In the genomic region with DNA sequence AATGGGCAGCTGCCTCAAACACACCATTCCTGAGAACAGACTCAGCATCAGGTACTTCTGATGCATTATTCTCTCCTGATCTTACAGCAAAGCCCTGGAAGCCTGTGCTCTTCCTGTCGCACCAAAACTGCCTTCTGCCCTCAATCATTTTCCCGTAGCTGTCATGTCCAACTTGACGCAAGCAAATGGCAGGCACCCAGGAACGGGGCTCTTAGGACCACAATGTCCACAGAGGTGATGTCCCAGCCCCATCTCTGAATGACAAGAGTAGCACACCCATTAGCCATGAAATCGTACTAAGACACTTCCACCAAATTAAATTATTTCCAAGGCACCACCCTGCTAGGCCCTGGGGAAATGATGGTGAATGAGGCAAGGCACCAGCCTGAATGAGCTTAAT, we compare ENCODE assay signal across 17 cellular contexts. TPM values are rescaled to one million over a fixed set of nuclear protein-coding genes. Genes with fewer than 3 reads are reported as not detected.
DNase-seq lines count a peak whose midpoint lies in the region; ATAC-seq, FAIRE-seq and TF ChIP-seq lines count a peak whose summit lies in the region.
"Had no signal": no experiment of that assay in that cellular context is flagged by ENCODE, and none has a peak within 500 bp of the region (broad histone marks: within the 10 kb centered on the region; RNA-seq: fewer than 3 reads in every experiment).

No MANE protein-coding gene starts in this region.

- no peaks in the 10 kb centered on the region for H3K27me3 Mint-ChIP-seq in Calu3 (ENCODE audit: unreplicated experiment)
- H3K27me3 Mint-ChIP-seq: CD4-positive, CD25-positive, alpha-beta regulatory T cell had no signal

- no peak for TF ChIP-seq RAD21 in A549 (conservative IDR thresholded peaks at IDR 0.05 in 1 of 2, IDR thresholded peaks at IDR 0.05 in 1 of 2)

- H3K27ac ChIP-seq in A549 (peak overlapping the region in 1 of 2 experiments; percentile 13; a peak in 1 of 6 replicates), mesenchymal stem cell (ENCODE audit: low read length, poor library complexity, severe bottlenecking) (peak overlapping the region; percentile 88), psoas muscle (peak overlapping the region; percentile 71), left lung (no peak overlapping the region)
- H3K27ac ChIP-seq: GM23248 had no signal

- H2BK12ac ChIP-seq in mesenchymal stem cell (ENCODE audit: low read length in 2 of 2), result no peak overlapping the region

- peaks cover 50% of the 10 kb centered on the region for H3K4me1 ChIP-seq in A549
- peaks cover 21% of the 10 kb centered on the region for H3K4me1 ChIP-seq in mesenchymal stem cell (ENCODE audit: control insufficient read depth, insufficient read depth, low read depth, low read length)
- H3K4me1 ChIP-seq in psoas muscle, result peaks cover 58% of the 10 kb centered on the region
- H3K4me1 ChIP-seq in left lung, result peaks cover 0 to 4% of the 10 kb centered on the region in 2 donors
- H3K4me1 ChIP-seq: BE2C had no signal

- no peak overlapping the region for H2BK15ac ChIP-seq in mesenchymal stem cell (ENCODE audit: low read depth, poor library complexity, severe bottlenecking)

- H3K27me3 ChIP-seq in mesenchymal stem cell (ENCODE audit: control insufficient read depth in 1 of 2, insufficient read depth in 1 of 2, low read length in 2 of 2), result no peaks in the 10 kb centered on the region
- H3K27me3 ChIP-seq in psoas muscle (ENCODE audit: insufficient read depth in 3 of 3, low read length in 2 of 3), result no peaks in the 10 kb centered on the region
- no peaks in the 10 kb centered on the region for H3K27me3 ChIP-seq in left lung

- H3K23ac ChIP-seq in mesenchymal stem cell (ENCODE audit: low read length in 2 of 2), result no peak overlapping the region

- ATAC-seq in A549, result no peak
- peak; percentile 12 to 69 (median 52) for ATAC-seq in psoas muscle
- no peak for ATAC-seq in omental fat pad (ENCODE audit: low FRiP score)
- ATAC-seq in left lung, result no peak

- H3K9me3 ChIP-seq in A549 (no peaks in the 10 kb centered on the region), mesenchymal stem cell (ENCODE audit: control insufficient read depth, low read length) (no peaks in the 10 kb centered on the region), psoas muscle (no peaks in the 10 kb centered on the region), left lung (no peaks in the 10 kb centered on the region)
- H3K9me3 ChIP-seq: BE2C, HAP-1 had no signal

- H3K36me3 ChIP-seq in mesenchymal stem cell (ENCODE audit: control insufficient read depth in 1 of 2, insufficient read depth in 2 of 2, low read depth in 1 of 2, low read length in 2 of 2), result peaks cover 12 to 13% of the 10 kb centered on the region in 2 experiments
- H3K36me3 ChIP-seq in psoas muscle (ENCODE audit: insufficient read depth in 1 of 2, low read depth in 1 of 2), result no peaks in the 10 kb centered on the region
- no peaks in the 10 kb centered on the region for H3K36me3 ChIP-seq in left lung
- H3K36me3 ChIP-seq: BE2C, HAP-1 had no signal

- no peaks in the 10 kb centered on the region for H3K79me1 ChIP-seq in mesenchymal stem cell (replicated peaks; ENCODE audit: low read length, poor library complexity, severe bottlenecking)

- peak overlapping the region; percentile 35 for H4K8ac ChIP-seq in mesenchymal stem cell (ENCODE audit: low read length)

- CTCF ChIA-PET in A549 (lab: Yijun Ruan, JAX) (interaction anchor here (0.6 to 1.4 kb wide), 2 partner anchors 88 to 172 kb away, joined by 3 to 4 read pairs; no protein-coding TSS in a partner anchor), Calu3 (lab: Charles Lee) (interaction anchor here (0.6 kb wide), 1 partner anchor 17 kb away, joined by 4 read pairs; no protein-coding TSS in a partner anchor)

- no peak overlapping the region for H2AFZ ChIP-seq in mesenchymal stem cell (ENCODE audit: low read depth, low read length)
- H2AFZ ChIP-seq: GM23248 had no signal

- peak overlapping the region; percentile 6 for H2AK5ac ChIP-seq in mesenchymal stem cell (ENCODE audit: low read length, severe bottlenecking)

- no peak overlapping the region for H3K9ac ChIP-seq in mesenchymal stem cell (ENCODE audit: low read length)
- H3K9ac ChIP-seq: GM23248 had no signal

- H3K4me3 Mint-ChIP-seq in Calu3 (ENCODE audit: low read depth, unreplicated experiment), result no peak overlapping the region
- H3K4me3 Mint-ChIP-seq: CD4-positive, CD25-positive, alpha-beta regulatory T cell; CD8-positive, alpha-beta memory T cell had no signal

- H2BK120ac ChIP-seq in mesenchymal stem cell (ENCODE audit: low read depth, low read length), result no peak overlapping the region

- H3K18ac ChIP-seq in mesenchymal stem cell (ENCODE audit: low read depth in 1 of 2, low read length in 2 of 2), result no peak overlapping the region

- TF ChIP-seq CTCF in A549 (IDR thresholded peaks at IDR 0.05) (no peak), Calu3 (IDR thresholded peaks at IDR 0.05; ENCODE audit: unreplicated experiment) (no peak), psoas muscle (IDR thresholded peaks at IDR 0.05) (no peak), omental fat pad (IDR thresholded peaks at IDR 0.05) (no peak), left lung (IDR thresholded peaks at IDR 0.05) (no peak)

- no TSS peak for BruUV-seq in Calu3 (replicated peaks; lab: Mats Ljungman, UMichigan)

- H3K4me2 ChIP-seq in A549, result peak overlapping the region; percentile 45; the same call in 1 of the 3 replicates
- no peak overlapping the region for H3K4me2 ChIP-seq in mesenchymal stem cell (ENCODE audit: low read length, poor library complexity, severe bottlenecking)

- H3K4me3 ChIP-seq in A549, result no peak overlapping the region
- no peak overlapping the region for H3K4me3 ChIP-seq in mesenchymal stem cell (ENCODE audit: insufficient read depth in 1 of 2, low read depth in 1 of 2, low read length in 2 of 2)
- H3K4me3 ChIP-seq in psoas muscle, result no peak overlapping the region
- H3K4me3 ChIP-seq in left lung, result no peak overlapping the region
- H3K4me3 ChIP-seq: GM23248, HAP-1 had no signal

- no peak overlapping the region for H4K91ac ChIP-seq in mesenchymal stem cell (ENCODE audit: low read length)

- no peak overlapping the region for H3K14ac ChIP-seq in mesenchymal stem cell (ENCODE audit: low read length in 2 of 2)

- POLR2A ChIA-PET in A549 (lab: Yijun Ruan, JAX), result no interaction called here

- TF ChIP-seq EP300 in A549 (IDR thresholded peaks at IDR 0.05), result no peak

- H3K27ac Mint-ChIP-seq in Calu3 (ENCODE audit: unreplicated experiment), result peak overlapping the region; percentile 32
- H3K27ac Mint-ChIP-seq: CD4-positive, CD25-positive, alpha-beta regulatory T cell; CD8-positive, alpha-beta memory T cell had no signal

- no peak overlapping the region for H3K4ac ChIP-seq in mesenchymal stem cell (ENCODE audit: low read depth in 1 of 2, low read length in 2 of 2)

- 96% methylated on average over 5 of the region's 5 CpGs for whole genome bisulfite sequencing in A549 (ENCODE audit: missing lambda C conversion rate)
- 92% methylated on average over 4 of the region's 5 CpGs for WGBS in mesenchymal stem cell
- 47 to 79% (median 58%) methylated on average over 5 of the region's 5 CpGs for WGBS in psoas muscle, 3 donors

- H3K36me3 Mint-ChIP-seq in Calu3 (ENCODE audit: insufficient read depth, unreplicated experiment), result peaks cover 13% of the 10 kb centered on the region
- H3K36me3 Mint-ChIP-seq: CD4-positive, CD25-positive, alpha-beta regulatory T cell; CD8-positive, alpha-beta memory T cell had no signal

- intact Hi-C loops in Calu3 (cut with micrococcal nuclease; ENCODE audit: unreplicated experiment) (no loop called here), psoas muscle (cut with DNase I) (loop anchor here in 1 of 2 donors (5.0 kb wide), 1 partner anchor 33 kb away; no protein-coding TSS in a partner anchor), left lung (cut with DNase I) (no loop called here)

- H2BK5ac ChIP-seq in mesenchymal stem cell (ENCODE audit: low read depth, low read length, poor library complexity, severe bottlenecking), result no peak overlapping the region

- H3K4me1 Mint-ChIP-seq in Calu3 (ENCODE audit: low read depth, unreplicated experiment), result peaks cover 66% of the 10 kb centered on the region
- H3K4me1 Mint-ChIP-seq: CD8-positive, alpha-beta memory T cell had no signal

- TF ChIP-seq POLR2A in A549 (IDR thresholded peaks at IDR 0.05; ENCODE audit: low read length), result no peak

- no peak for FAIRE-seq in A549 (lab: Jason Lieb, UNC)
- FAIRE-seq: G401.6, GM12891 had no signal

- no peak for DNase-seq in A549 (ENCODE audit: low read depth in 1 of 2, low spot score in 1 of 2)
- no peak for DNase-seq in Calu3
- no peak for DNase-seq in mesenchymal stem cell
- DNase-seq in psoas muscle, result peak in 1 of 2 donors; percentile 62
- DNase-seq in omental fat pad (ENCODE audit: low spot score), result no peak
- DNase-seq in left lung, result no peak
- no peak for DNase-seq in NCI-H1694 treated with DMSO at 0.1 percent for 48 hours (lab: John Stamatoyannopoulos, UW)
- DNase-seq: ACHN; BE2C; C1 segment of cervical spinal cord; CD4-positive, CD25-positive, alpha-beta regulatory T cell; CD8-positive, alpha-beta memory T cell; COR-L47; GM23248 had no signal

- H3K9me3 Mint-ChIP-seq in Calu3 (ENCODE audit: low read depth, unreplicated experiment), result no peaks in the 10 kb centered on the region
- H3K9me3 Mint-ChIP-seq: CD8-positive, alpha-beta memory T cell had no signal

TF ChIP-seq in A549, 52 proteins besides CTCF, POLR2A, EP300 and RAD21:
- TF ChIP-seq FOSL2 (IDR thresholded peaks at IDR 0.05) (no peak), FOSL2 (CRISPR knock-in tag; IDR thresholded peaks at IDR 0.05) (no peak), KDM5A (IDR thresholded peaks at IDR 0.05) (no peak), HOXB13 (CRISPR knock-in tag; IDR thresholded peaks at IDR 0.05; ENCODE audit: low read depth) (no peak), GATA3 (IDR thresholded peaks at IDR 0.05; ENCODE audit: borderline replicate concordance) (no peak), POLR2AphosphoS2 (conservative IDR thresholded peaks at IDR 0.05; ENCODE audit: low read length) (no peak)

RNA-seq across cellular contexts. Expression of a gene that starts 47.1 kb away (rescaled TPM):
- polyA plus RNA-seq in A549 (2011; rRNA removed), result 9.9 and 10.0 TPM in 2 replicates
- 5.7 and 7.5 TPM in 2 replicates for polyA plus RNA-seq in A549 (2012; cell fraction: cytosol; rRNA removed)
- polyA plus RNA-seq in A549 (2012; cell fraction: nucleus; rRNA removed), result 9.2 and 11.5 TPM in 2 replicates
- 9.2 to 13.0 TPM (median 10.3 TPM) in 3 replicates for polyA plus RNA-seq in A549 (2017; fragmentation: RNase III; extraction: RNeasy Plus Mini Kit Qiagen cat#74134 plus additional on column Dnase treatment)
- 30.7 and 38.9 TPM in 2 replicates for polyA minus RNA-seq in A549 (2011; rRNA and poly(A)+ RNA removed)
- total RNA-seq in Calu3 (2022), result 72.4 and 77.4 TPM in 2 replicates
- 18.6 TPM for polyA plus RNA-seq in mesenchymal stem cell (2013, experiment 1 of 2)
- polyA plus RNA-seq in mesenchymal stem cell (2013, experiment 2 of 2), result 18.0 TPM
- total RNA-seq in psoas muscle, result 100 to 1,000 TPM in 1 of 4 donors, 10 to 100 TPM in 3; 50.8 to 106 (median 63.3) TPM
- 10 to 100 TPM in 1 of 3 donors, 1 to 10 TPM in 2; 7.2 to 27.9 (median 9.1) TPM for polyA plus RNA-seq in psoas muscle
- total RNA-seq in omental fat pad, result 10 to 100 TPM; 27.1 to 39.1 (median 35.7) TPM
- total RNA-seq in left lung, result 10 to 100 TPM; 36.8 to 38.0 TPM

Comparison
In these comparisons a context has a peak if more than half of its experiments do, and no peak if none do; other contexts are left out.
1. ATAC-seq: peak in psoas muscle (4 of 4); none in A549 (0 of 2), omental fat pad (single experiment) and left lung (single experiment).
2. H3K27ac ChIP-seq: peak in mesenchymal stem cell (single experiment) and psoas muscle (single experiment); none in left lung (0 of 2).